Comparison of ENCODE assay signal across 1 cellular context in the genomic region with DNA sequence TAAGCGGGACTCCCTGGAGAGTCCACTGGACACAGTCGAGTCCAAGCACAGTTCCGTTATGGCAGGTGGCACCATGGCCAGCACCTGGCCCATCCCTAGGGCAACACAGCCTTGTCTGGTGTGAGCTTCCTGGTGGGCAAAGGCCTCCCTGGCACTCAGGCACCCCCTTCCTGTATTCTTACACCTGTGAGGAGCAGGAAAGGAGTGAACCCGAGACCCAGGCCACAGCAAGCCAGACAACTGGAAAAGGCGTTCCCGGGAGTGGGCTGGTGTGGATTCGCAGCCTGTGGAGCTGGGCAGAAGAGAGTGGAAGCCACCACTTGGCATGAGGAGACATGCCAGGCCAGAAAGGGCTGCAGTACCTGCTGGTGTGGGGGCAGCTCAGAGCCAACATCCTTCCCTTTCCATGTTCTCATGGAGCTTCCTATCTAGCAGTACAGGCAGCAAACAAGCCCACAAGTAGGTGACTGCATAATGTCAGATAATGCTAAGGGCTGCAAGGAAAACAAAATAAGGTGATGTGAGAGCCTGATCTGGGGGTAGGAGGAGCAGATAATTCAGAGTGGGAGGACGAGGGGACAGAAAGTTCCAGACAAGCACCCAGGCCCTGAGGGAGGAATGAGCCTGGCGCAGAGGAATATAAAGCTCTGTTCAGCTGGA.
TF ChIP-seq lines count a peak whose summit lies in the region.

No MANE protein-coding gene starts in this region.

TF ChIP-seq in K562, 482 proteins besides CTCF, POLR2A, EP300 and RAD21 (continued from another document and continues in another):
- TF ChIP-seq, protein P1, sequence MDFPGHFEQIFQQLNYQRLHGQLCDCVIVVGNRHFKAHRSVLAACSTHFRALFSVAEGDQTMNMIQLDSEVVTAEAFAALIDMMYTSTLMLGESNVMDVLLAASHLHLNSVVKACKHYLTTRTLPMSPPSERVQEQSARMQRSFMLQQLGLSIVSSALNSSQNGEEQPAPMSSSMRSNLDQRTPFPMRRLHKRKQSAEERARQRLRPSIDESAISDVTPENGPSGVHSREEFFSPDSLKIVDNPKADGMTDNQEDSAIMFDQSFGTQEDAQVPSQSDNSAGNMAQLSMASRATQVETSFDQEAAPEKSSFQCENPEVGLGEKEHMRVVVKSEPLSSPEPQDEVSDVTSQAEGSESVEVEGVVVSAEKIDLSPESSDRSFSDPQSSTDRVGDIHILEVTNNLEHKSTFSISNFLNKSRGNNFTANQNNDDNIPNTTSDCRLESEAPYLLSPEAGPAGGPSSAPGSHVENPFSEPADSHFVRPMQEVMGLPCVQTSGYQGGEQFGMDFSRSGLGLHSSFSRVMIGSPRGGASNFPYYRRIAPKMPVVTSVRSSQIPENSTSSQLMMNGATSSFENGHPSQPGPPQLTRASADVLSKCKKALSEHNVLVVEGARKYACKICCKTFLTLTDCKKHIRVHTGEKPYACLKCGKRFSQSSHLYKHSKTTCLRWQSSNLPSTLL (IDR thresholded peaks at IDR 0.05), result no peak
- TF ChIP-seq NR4A1 (CRISPR knock-in tag; IDR thresholded peaks at IDR 0.05) (no peak), NR4A1 (tag; IDR thresholded peaks at IDR 0.05) (no peak), ESRRA (IDR thresholded peaks at IDR 0.05; ENCODE audit: borderline replicate concordance, low read depth) (no peak; the same call in 1 of the 2 replicates), RCOR1 (IDR thresholded peaks at IDR 0.05; ENCODE audit: borderline replicate concordance in 1 of 2, low read depth in 2 of 2, low read length in 2 of 2) (peak in 1 of 2 experiments; percentile 83; a peak in 3 of 4 replicates), SRSF3 (IDR thresholded peaks at IDR 0.05; ENCODE audit: insufficient read depth, low read length) (no peak), ARID1B (IDR thresholded peaks at IDR 0.05) (peak; percentile 98), EGR1 (conservative IDR thresholded peaks at IDR 0.05) (peak; percentile 69), ZNF444 (CRISPR knock-in tag; IDR thresholded peaks at IDR 0.05) (no peak), COPS2 (conservative IDR thresholded peaks at IDR 0.05) (no peak), MYNN (IDR thresholded peaks at IDR 0.05) (peak; percentile 70; the same call in 1 of the 2 replicates), MYNN (CRISPR knock-in tag; IDR thresholded peaks at IDR 0.05) (no peak), PPARD (CRISPR knock-in tag; IDR thresholded peaks at IDR 0.05) (no peak), POLR2H (tag; IDR thresholded peaks at IDR 0.05; ENCODE audit: low read depth) (no peak), KHSRP (IDR thresholded peaks at IDR 0.05) (0 out of 2 replicates have a peak, but pooled peaks have one; percentile 19), FOXM1 (IDR thresholded peaks at IDR 0.05; ENCODE audit: low read depth) (peak; percentile 82), FOXM1 (CRISPR knock-in tag; IDR thresholded peaks at IDR 0.05; ENCODE audit: low read depth) (no peak), HDAC6 (IDR thresholded peaks at IDR 0.05; ENCODE audit: low read depth, low read length) (no peak), ZNF589 (CRISPR knock-in tag; IDR thresholded peaks at IDR 0.05; ENCODE audit: low read depth) (no peak), BDP1 (IDR thresholded peaks at IDR 0.05; ENCODE audit: insufficient read depth, insufficient read length) (no peak), RBFOX2 (IDR thresholded peaks at IDR 0.05; ENCODE audit: low read depth, low read length) (no peak), ZNF586 (CRISPR knock-in tag; conservative IDR thresholded peaks at IDR 0.05) (no peak), HES1 (IDR thresholded peaks at IDR 0.05; ENCODE audit: low read depth) (0 out of 2 replicates have a peak, but pooled peaks have one; percentile 20), NR1H2 (CRISPR knock-in tag; IDR thresholded peaks at IDR 0.05) (no peak), YBX1 (IDR thresholded peaks at IDR 0.05) (no peak), ZMIZ1 (IDR thresholded peaks at IDR 0.05; ENCODE audit: low read depth in 2 of 2, low read length in 2 of 2) (peak in 1 of 2 experiments; percentile 87; a peak in 2 of 4 replicates), PCBP2 (IDR thresholded peaks at IDR 0.05; ENCODE audit: low read depth, low read length, poor library complexity, severe bottlenecking) (no peak), TARDBP (IDR thresholded peaks at IDR 0.05) (peak; percentile 53; the same call in 1 of the 2 replicates), ZNF830 (CRISPR knock-in tag; IDR thresholded peaks at IDR 0.05) (no peak), ZNF75A (CRISPR knock-in tag; IDR thresholded peaks at IDR 0.05) (no peak), STAT5A (IDR thresholded peaks at IDR 0.05; ENCODE audit: borderline replicate concordance, low read length) (peak; percentile 71), RUNX1 (IDR thresholded peaks at IDR 0.05; ENCODE audit: low read depth) (peak; percentile 62; the same call in 1 of the 2 replicates), RBM17 (IDR thresholded peaks at IDR 0.05; ENCODE audit: borderline replicate concordance, low read depth, low read length) (no peak), ZNF639 (CRISPR knock-in tag; conservative IDR thresholded peaks at IDR 0.05 in 1 of 2, IDR thresholded peaks at IDR 0.05 in 1 of 2) (no peak), ATF7 (IDR thresholded peaks at IDR 0.05) (peak; percentile 33; the same call in 1 of the 2 replicates), PHF20 (IDR thresholded peaks at IDR 0.05; ENCODE audit: partially characterized antibody) (no peak), TBL1XR1 (IDR thresholded peaks at IDR 0.05; ENCODE audit: low read length in 2 of 2) (peak in 1 of 2 experiments; percentile 81; a peak in 2 of 4 replicates), SRSF1 (IDR thresholded peaks at IDR 0.05; ENCODE audit: low read depth, low read length) (no peak), KLF6 (CRISPR knock-in tag; IDR thresholded peaks at IDR 0.05; ENCODE audit: borderline replicate concordance) (no peak), DDX20 (tag; IDR thresholded peaks at IDR 0.05; ENCODE audit: low read depth) (no peak)
- TF ChIP-seq, protein P2, sequence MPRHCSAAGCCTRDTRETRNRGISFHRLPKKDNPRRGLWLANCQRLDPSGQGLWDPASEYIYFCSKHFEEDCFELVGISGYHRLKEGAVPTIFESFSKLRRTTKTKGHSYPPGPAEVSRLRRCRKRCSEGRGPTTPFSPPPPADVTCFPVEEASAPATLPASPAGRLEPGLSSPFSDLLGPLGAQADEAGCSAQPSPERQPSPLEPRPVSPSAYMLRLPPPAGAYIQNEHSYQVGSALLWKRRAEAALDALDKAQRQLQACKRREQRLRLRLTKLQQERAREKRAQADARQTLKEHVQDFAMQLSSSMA (CRISPR knock-in tag; IDR thresholded peaks at IDR 0.05), result no peak
- TF ChIP-seq, protein P3, sequence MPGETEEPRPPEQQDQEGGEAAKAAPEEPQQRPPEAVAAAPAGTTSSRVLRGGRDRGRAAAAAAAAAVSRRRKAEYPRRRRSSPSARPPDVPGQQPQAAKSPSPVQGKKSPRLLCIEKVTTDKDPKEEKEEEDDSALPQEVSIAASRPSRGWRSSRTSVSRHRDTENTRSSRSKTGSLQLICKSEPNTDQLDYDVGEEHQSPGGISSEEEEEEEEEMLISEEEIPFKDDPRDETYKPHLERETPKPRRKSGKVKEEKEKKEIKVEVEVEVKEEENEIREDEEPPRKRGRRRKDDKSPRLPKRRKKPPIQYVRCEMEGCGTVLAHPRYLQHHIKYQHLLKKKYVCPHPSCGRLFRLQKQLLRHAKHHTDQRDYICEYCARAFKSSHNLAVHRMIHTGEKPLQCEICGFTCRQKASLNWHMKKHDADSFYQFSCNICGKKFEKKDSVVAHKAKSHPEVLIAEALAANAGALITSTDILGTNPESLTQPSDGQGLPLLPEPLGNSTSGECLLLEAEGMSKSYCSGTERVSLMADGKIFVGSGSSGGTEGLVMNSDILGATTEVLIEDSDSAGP (CRISPR knock-in tag; IDR thresholded peaks at IDR 0.05), result no peak
- TF ChIP-seq, protein P4, sequence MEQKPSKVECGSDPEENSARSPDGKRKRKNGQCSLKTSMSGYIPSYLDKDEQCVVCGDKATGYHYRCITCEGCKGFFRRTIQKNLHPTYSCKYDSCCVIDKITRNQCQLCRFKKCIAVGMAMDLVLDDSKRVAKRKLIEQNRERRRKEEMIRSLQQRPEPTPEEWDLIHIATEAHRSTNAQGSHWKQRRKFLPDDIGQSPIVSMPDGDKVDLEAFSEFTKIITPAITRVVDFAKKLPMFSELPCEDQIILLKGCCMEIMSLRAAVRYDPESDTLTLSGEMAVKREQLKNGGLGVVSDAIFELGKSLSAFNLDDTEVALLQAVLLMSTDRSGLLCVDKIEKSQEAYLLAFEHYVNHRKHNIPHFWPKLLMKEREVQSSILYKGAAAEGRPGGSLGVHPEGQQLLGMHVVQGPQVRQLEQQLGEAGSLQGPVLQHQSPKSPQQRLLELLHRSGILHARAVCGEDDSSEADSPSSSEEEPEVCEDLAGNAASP (IDR thresholded peaks at IDR 0.05), result no peak
- TF ChIP-seq, protein P5, sequence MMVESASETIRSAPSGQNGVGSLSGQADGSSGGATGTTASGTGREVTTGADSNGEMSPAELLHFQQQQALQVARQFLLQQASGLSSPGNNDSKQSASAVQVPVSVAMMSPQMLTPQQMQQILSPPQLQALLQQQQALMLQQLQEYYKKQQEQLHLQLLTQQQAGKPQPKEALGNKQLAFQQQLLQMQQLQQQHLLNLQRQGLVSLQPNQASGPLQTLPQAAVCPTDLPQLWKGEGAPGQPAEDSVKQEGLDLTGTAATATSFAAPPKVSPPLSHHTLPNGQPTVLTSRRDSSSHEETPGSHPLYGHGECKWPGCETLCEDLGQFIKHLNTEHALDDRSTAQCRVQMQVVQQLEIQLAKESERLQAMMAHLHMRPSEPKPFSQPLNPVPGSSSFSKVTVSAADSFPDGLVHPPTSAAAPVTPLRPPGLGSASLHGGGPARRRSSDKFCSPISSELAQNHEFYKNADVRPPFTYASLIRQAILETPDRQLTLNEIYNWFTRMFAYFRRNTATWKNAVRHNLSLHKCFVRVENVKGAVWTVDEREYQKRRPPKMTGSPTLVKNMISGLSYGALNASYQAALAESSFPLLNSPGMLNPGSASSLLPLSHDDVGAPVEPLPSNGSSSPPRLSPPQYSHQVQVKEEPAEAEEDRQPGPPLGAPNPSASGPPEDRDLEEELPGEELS (CRISPR knock-in tag; IDR thresholded peaks at IDR 0.05; ENCODE audit: borderline replicate concordance), result no peak
- TF ChIP-seq, protein P6, sequence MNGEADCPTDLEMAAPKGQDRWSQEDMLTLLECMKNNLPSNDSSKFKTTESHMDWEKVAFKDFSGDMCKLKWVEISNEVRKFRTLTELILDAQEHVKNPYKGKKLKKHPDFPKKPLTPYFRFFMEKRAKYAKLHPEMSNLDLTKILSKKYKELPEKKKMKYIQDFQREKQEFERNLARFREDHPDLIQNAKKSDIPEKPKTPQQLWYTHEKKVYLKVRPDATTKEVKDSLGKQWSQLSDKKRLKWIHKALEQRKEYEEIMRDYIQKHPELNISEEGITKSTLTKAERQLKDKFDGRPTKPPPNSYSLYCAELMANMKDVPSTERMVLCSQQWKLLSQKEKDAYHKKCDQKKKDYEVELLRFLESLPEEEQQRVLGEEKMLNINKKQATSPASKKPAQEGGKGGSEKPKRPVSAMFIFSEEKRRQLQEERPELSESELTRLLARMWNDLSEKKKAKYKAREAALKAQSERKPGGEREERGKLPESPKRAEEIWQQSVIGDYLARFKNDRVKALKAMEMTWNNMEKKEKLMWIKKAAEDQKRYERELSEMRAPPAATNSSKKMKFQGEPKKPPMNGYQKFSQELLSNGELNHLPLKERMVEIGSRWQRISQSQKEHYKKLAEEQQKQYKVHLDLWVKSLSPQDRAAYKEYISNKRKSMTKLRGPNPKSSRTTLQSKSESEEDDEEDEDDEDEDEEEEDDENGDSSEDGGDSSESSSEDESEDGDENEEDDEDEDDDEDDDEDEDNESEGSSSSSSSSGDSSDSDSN (IDR thresholded peaks at IDR 0.05; ENCODE audit: borderline replicate concordance in 1 of 2, low read depth in 2 of 2, low read length in 2 of 2), result peak in 1 of 2 experiments; percentile 70; a peak in 1 of 4 replicates
- TF ChIP-seq, protein P7, sequence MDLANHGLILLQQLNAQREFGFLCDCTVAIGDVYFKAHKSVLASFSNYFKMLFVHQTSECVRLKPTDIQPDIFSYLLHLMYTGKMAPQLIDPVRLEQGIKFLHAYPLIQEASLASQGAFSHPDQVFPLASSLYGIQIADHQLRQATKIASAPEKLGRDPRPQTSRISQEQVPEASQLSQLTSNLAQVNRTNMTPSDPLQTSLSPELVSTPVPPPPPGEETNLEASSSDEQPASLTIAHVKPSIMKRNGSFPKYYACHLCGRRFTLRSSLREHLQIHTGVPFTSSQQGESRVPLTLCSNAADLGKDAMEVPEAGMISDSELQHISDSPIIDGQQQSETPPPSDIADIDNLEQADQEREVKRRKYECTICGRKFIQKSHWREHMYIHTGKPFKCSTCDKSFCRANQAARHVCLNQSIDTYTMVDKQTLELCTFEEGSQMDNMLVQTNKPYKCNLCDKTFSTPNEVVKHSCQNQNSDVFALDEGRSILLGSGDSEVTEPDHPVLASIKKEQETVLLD (IDR thresholded peaks at IDR 0.05), result no peak
